8 cellular contexts compared by ENCODE assay signal in genomic region chr3:50246517-50246954, GRCh38. TPM values are rescaled to one million over a fixed set of nuclear protein-coding genes. Genes with fewer than 3 reads are reported as not detected.
DNase-seq lines count a peak whose midpoint lies in the region; ATAC-seq and TF ChIP-seq lines count a peak whose summit lies in the region.

No MANE protein-coding gene starts in this region.

- no peaks in the 10 kb centered on the region for H3K27me3 ChIP-seq in Panc1 (ENCODE audit: control insufficient read depth, insufficient read depth, low read length)
- no peaks in the 10 kb centered on the region for H3K27me3 ChIP-seq in foreskin keratinocyte

- CTCF ChIA-PET in Panc1 (lab: Charles Lee): interaction anchor here (0.8 to 1.3 kb wide), 3 partner anchors 11 to 51 kb away, joined by 4 to 6 read pairs (median 5); partner anchors contain the start of gene GNAI2

- in situ Hi-C loops in Panc1 (cut with HindIII; ENCODE audit: low pct_unique_long_range_greater_than_20kb, low sequenced_read_pairs): no loop called here

- H3K4me1 ChIP-seq in Panc1 (ENCODE audit: control insufficient read depth, insufficient read depth, low read length) (peaks cover 48% of the 10 kb centered on the region), foreskin keratinocyte (peaks cover 22% of the 10 kb centered on the region)

- peak; percentile 62 for ATAC-seq in HG02678 (IDR thresholded peaks at IDR 0.05; ENCODE audit: unreplicated experiment)
- peak; percentile 56 for ATAC-seq in Panc1
- peak; percentile 80 for ATAC-seq in activated T-helper 17 cell treated with anti-CD3 and anti-CD28 coated beads, Interleukin-2, amount 50 U/mL, for 72 hours (replicated peaks)
- peak; percentile 84 for ATAC-seq in foreskin keratinocyte

- no peaks in the 10 kb centered on the region for H3K9me3 ChIP-seq in Panc1 (ENCODE audit: control insufficient read depth, insufficient read depth, low read depth, low read length)

- H3K36me3 ChIP-seq in Panc1 (ENCODE audit: control insufficient read depth, insufficient read depth, low read length): no peaks in the 10 kb centered on the region

- no TSS peak for BruUV-seq in Panc1 (replicated peaks; lab: Mats Ljungman, UMichigan)

- H3K4me3 ChIP-seq in GM08714 (ENCODE audit: low read length) (peak overlapping the region; percentile 7; the same call in 1 of the 2 replicates), Panc1 (ENCODE audit: low read depth in 2 of 2, low read length in 2 of 2) (no peak overlapping the region)

- DNase-seq in Panc1 (ENCODE audit: low read depth, low spot score) (no peak), foreskin keratinocyte (peak; percentile 95 to 98), renal cortical epithelial cell (ENCODE audit: low read depth) (peak; percentile 70), NCI-H1436 (lab: John Stamatoyannopoulos, UW) (no peak), cerebellar nuclear complex (lab: John Stamatoyannopoulos, UW) (no peak)

- intact Hi-C loops in Panc1 (cut with micrococcal nuclease; ENCODE audit: unreplicated experiment): no loop called here

- peak overlapping the region; percentile 88 for H3K27ac ChIP-seq in Panc1 (ENCODE audit: low read length)
- H3K27ac ChIP-seq in foreskin keratinocyte: peak overlapping the region; percentile 70

- H3K4me3 Mint-ChIP-seq in activated T-helper 17 cell treated with anti-CD3 and anti-CD28 coated beads, Interleukin-2, amount 50 U/mL, for 72 hours: peak overlapping the region; percentile 99

- H3K9me3 Mint-ChIP-seq in activated T-helper 17 cell treated with anti-CD3 and anti-CD28 coated beads, Interleukin-2, amount 50 U/mL, for 72 hours: no peaks in the 10 kb centered on the region

- H3K4me1 Mint-ChIP-seq in activated T-helper 17 cell treated with anti-CD3 and anti-CD28 coated beads, Interleukin-2, amount 50 U/mL, for 72 hours: peaks cover 52% of the 10 kb centered on the region

- POLR2A ChIA-PET in Panc1 (lab: Charles Lee): no interaction called here

- peaks cover 49% of the 10 kb centered on the region for H3K36me3 Mint-ChIP-seq in activated T-helper 17 cell treated with anti-CD3 and anti-CD28 coated beads, Interleukin-2, amount 50 U/mL, for 72 hours (ENCODE audit: low read depth)

- H3K27ac Mint-ChIP-seq in activated T-helper 17 cell treated with anti-CD3 and anti-CD28 coated beads, Interleukin-2, amount 50 U/mL, for 72 hours: peak overlapping the region; percentile 99

- no peaks in the 10 kb centered on the region for H3K27me3 Mint-ChIP-seq in activated T-helper 17 cell treated with anti-CD3 and anti-CD28 coated beads, Interleukin-2, amount 50 U/mL, for 72 hours

- TF ChIP-seq CTCF in Panc1 (IDR thresholded peaks at IDR 0.05) (no peak), foreskin keratinocyte (conservative IDR thresholded peaks at IDR 0.05) (no peak)

RNA-seq across cellular contexts. Expression of gene GNAI2, which starts 10.5 kb away (rescaled TPM):
- 170 TPM for total RNA-seq in Panc1 (2021; ENCODE audit: unreplicated experiment)
- polyA plus RNA-seq in Panc1 (2012; ENCODE audit: insufficient read length): 252 TPM
- total RNA-seq in activated T-helper 17 cell treated with anti-CD3 and anti-CD28 coated beads, Interleukin-2, amount 50 U/mL, for 72 hours: 100 to 1,000 TPM; 283 to 392 TPM
- 242 and 258 TPM in 2 replicates for total RNA-seq in foreskin keratinocyte
- polyA plus RNA-seq in foreskin keratinocyte: 243 and 258 TPM in 2 replicates
- 217 and 300 TPM in 2 replicates for total RNA-seq in renal cortical epithelial cell

RNA-seq across cellular contexts. Expression of gene SEMA3B, which starts 22.4 kb away (rescaled TPM):
- 1.4 TPM for total RNA-seq in Panc1 (2021; ENCODE audit: unreplicated experiment)
- polyA plus RNA-seq in Panc1 (2012; ENCODE audit: insufficient read length): 2.8 TPM
- 1 to 10 TPM; 1.2 to 2.3 TPM for total RNA-seq in activated T-helper 17 cell treated with anti-CD3 and anti-CD28 coated beads, Interleukin-2, amount 50 U/mL, for 72 hours
- 1.1 and 2.0 TPM in 2 replicates for total RNA-seq in foreskin keratinocyte
- polyA plus RNA-seq in foreskin keratinocyte: 1.3 and 2.3 TPM in 2 replicates
- total RNA-seq in renal cortical epithelial cell: 7.8 and 27.0 TPM in 2 replicates

RNA-seq across cellular contexts. Expression of gene LSMEM2, which starts 32.4 kb away (rescaled TPM):
- not detected for total RNA-seq in Panc1 (2021; ENCODE audit: unreplicated experiment)
- not detected for polyA plus RNA-seq in Panc1 (2012; ENCODE audit: insufficient read length)
- under 1 TPM in 1 of 2 donors, not detected in 1; 0.34 TPM for total RNA-seq in activated T-helper 17 cell treated with anti-CD3 and anti-CD28 coated beads, Interleukin-2, amount 50 U/mL, for 72 hours
- total RNA-seq in foreskin keratinocyte: not detected in 2 replicates
- 0.04 TPM in 1 of 2 replicates, not detected in the other for polyA plus RNA-seq in foreskin keratinocyte
- total RNA-seq in renal cortical epithelial cell: not detected in 2 replicates

RNA-seq across cellular contexts. Expression of gene SLC38A3, which starts 41.5 kb away (rescaled TPM):
- total RNA-seq in Panc1 (2021; ENCODE audit: unreplicated experiment) (6.0 TPM), foreskin keratinocyte (not detected in 2 replicates), renal cortical epithelial cell (1.8 TPM in 1 of 2 replicates, not detected in the other)
- polyA plus RNA-seq in Panc1 (2012; ENCODE audit: insufficient read length): 10.6 TPM
- total RNA-seq in activated T-helper 17 cell treated with anti-CD3 and anti-CD28 coated beads, Interleukin-2, amount 50 U/mL, for 72 hours: under 1 TPM in 1 of 2 donors, not detected in 1; 0.71 TPM
- 0.09 TPM in 1 of 2 replicates, not detected in the other for polyA plus RNA-seq in foreskin keratinocyte

RNA-seq across cellular contexts. Expression of gene IFRD2, which starts 45.7 kb away (rescaled TPM):
- total RNA-seq in Panc1 (2021; ENCODE audit: unreplicated experiment) (111 TPM), foreskin keratinocyte (140 and 166 TPM in 2 replicates), renal cortical epithelial cell (28.8 and 57.8 TPM in 2 replicates)
- 113 TPM for polyA plus RNA-seq in Panc1 (2012; ENCODE audit: insufficient read length)
- 100 to 1,000 TPM in 1 of 2 donors, 10 to 100 TPM in 1; 59.2 to 139 TPM for total RNA-seq in activated T-helper 17 cell treated with anti-CD3 and anti-CD28 coated beads, Interleukin-2, amount 50 U/mL, for 72 hours
- 137 and 158 TPM in 2 replicates for polyA plus RNA-seq in foreskin keratinocyte

Comparison
In these comparisons a context has a peak if more than half of its experiments do, and no peak if none do; other contexts are left out.
1. DNase-seq: peak in foreskin keratinocyte (2 of 2) and renal cortical epithelial cell (single experiment); none in Panc1 (single experiment), NCI-H1436 (single experiment) and cerebellar nuclear complex (0 of 2).
2. Peak in every context shown above with its lines, with median percentiles within 50 percentile points of each other: ATAC-seq.